In the genomic region with DNA sequence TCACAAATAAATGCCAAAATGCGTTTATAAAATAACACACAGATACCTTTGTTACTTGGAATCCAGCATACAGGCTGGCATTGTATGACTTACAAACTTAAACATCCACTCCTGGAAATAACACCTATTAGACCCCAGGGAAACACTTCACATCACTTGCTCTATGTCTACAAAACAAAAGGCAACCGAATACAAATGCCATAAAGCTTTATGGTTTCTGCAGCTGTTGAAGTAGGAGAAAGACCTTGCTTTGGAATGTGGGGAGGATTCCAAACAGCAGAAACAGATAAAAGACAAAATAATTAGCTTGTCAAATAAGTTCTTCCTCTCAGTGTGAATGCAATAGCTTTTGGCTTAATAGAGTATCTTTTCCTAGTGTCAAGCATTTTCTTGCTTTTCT, we compare ENCODE assay signal across 16 cellular contexts. TPM values are rescaled to one million over a fixed set of nuclear protein-coding genes. Genes with fewer than 3 reads are reported as not detected.
DNase-seq lines count a peak whose midpoint lies in the region; ATAC-seq, FAIRE-seq and TF ChIP-seq lines count a peak whose summit lies in the region.
"Had no signal": no experiment of that assay in that cellular context is flagged by ENCODE, and none has a peak within 500 bp of the region (broad histone marks: within the 10 kb centered on the region; RNA-seq: fewer than 3 reads in every experiment).

No MANE protein-coding gene starts in this region.

- no peak overlapping the region for H4K5ac ChIP-seq in H1 (ENCODE audit: insufficient read length, low read depth, low read length)

- DNase-seq in A673 (ENCODE audit: low spot score): peak; percentile 33
- DNase-seq in H1 (ENCODE audit: low read depth in 1 of 2, low spot score in 2 of 2): no peak
- DNase-seq in epidermal melanocyte (ENCODE audit: insufficient read length, low spot score): no peak
- DNase-seq in left lung: no peak
- DNase-seq: DND-41, NCI-H187, NCI-H226, NCI-H69, RPMI8226 had no signal

- H3K18ac ChIP-seq in H1 (ENCODE audit: extremely low read depth, low read length): no peak overlapping the region

- H3K4me3 ChIP-seq in A673 (ENCODE audit: low read depth, low read length, poor library complexity, severe bottlenecking) (no peak overlapping the region), HUES64 (ENCODE audit: low read length) (no peak overlapping the region), H1 (ENCODE audit: extremely low read depth in 1 of 4, insufficient read depth in 2 of 4, low read depth in 3 of 4, low read length in 4 of 4) (no peak overlapping the region), left lung (no peak overlapping the region)
- H3K4me3 ChIP-seq: GM12878 had no signal

- H3K14ac ChIP-seq in H1 (ENCODE audit: insufficient read length): no peak overlapping the region

- H3K27ac ChIP-seq in A673 (ENCODE audit: low read depth, low read length, poor library complexity, severe bottlenecking) (no peak overlapping the region), HUES64 (ENCODE audit: low read depth, low read length) (peak overlapping the region; percentile 17; the same call in 1 of the 2 replicates), H1 (ENCODE audit: low read depth, low read length) (no peak overlapping the region), left lung (no peak overlapping the region)
- H3K27ac ChIP-seq: C4-2B had no signal

- H2AK5ac ChIP-seq in H1 (ENCODE audit: low read depth, low read length): no peak overlapping the region

- H3K27ac Mint-ChIP-seq in nephron: peak overlapping the region; percentile 73 to 92 (median 89)
- no peak overlapping the region for H3K27ac Mint-ChIP-seq in stimulated activated memory B cell treated with anti-CD40 and anti-IgM and Interleukin-4, amounts not matched to agents 10 μg/mL and 1 μg/mL and 100 μg/mL, for 72 hours

- no peak overlapping the region for H4K8ac ChIP-seq in H1 (ENCODE audit: extremely low read depth, insufficient read depth, low read length)

- no peak overlapping the region for H3K23ac ChIP-seq in H1 (ENCODE audit: insufficient read length)

- POLR2A ChIA-PET in A673 (lab: Charles Lee; ENCODE audit: low non-redundant PET): interaction anchor here (2.6 kb wide), 1 partner anchor 10 kb away, joined by 9 read pairs; a partner anchor contains a TSS
- POLR2A ChIA-PET in H1 (lab: Charles Lee; ENCODE audit: partially characterized antibody): interaction anchor here (1.3 to 6.4 kb wide), 4 partner anchors 10 to 49 kb away, joined by 6 to 179 read pairs (median 12); a partner anchor contains a TSS

- TF ChIP-seq POLR2A in H1 (IDR thresholded peaks at IDR 0.05; ENCODE audit: control extremely low read depth in 1 of 2, low read depth in 2 of 2, low read length in 2 of 2): no peak

- H3K23me2 ChIP-seq in H1 (ENCODE audit: low read depth, low read length): no peaks in the 10 kb centered on the region

- H3K36me3 ChIP-seq in A673 (ENCODE audit: insufficient read depth, low read length, poor library complexity, severe bottlenecking) (no peaks in the 10 kb centered on the region), HUES64 (ENCODE audit: insufficient read depth, low read length) (no peaks in the 10 kb centered on the region), H1 (ENCODE audit: control insufficient read depth in 2 of 4, insufficient read depth in 4 of 4, low read length in 3 of 4) (no peaks in the 10 kb centered on the region), left lung (no peaks in the 10 kb centered on the region)

- H3K4me1 ChIP-seq in A673 (ENCODE audit: insufficient read depth, low read length, poor library complexity, severe bottlenecking): peaks cover 7% of the 10 kb centered on the region
- peaks cover 16% of the 10 kb centered on the region for H3K4me1 ChIP-seq in HUES64 (ENCODE audit: insufficient read depth, low read length)
- H3K4me1 ChIP-seq in H1 (replicated peaks in 1 of 4; ENCODE audit: control insufficient read depth in 3 of 4, insufficient read depth in 4 of 4, low read length in 3 of 4): peaks cover 0 to 5% (median 2%) of the 10 kb centered on the region in 4 experiments; a peak in 1 of 7 replicates
- H3K4me1 ChIP-seq in left lung: peaks cover 0 to 23% of the 10 kb centered on the region in 2 donors

- H3K4me1 Mint-ChIP-seq in nephron: peaks cover 9% of the 10 kb centered on the region
- H3K4me1 Mint-ChIP-seq in stimulated activated memory B cell treated with anti-CD40 and anti-IgM and Interleukin-4, amounts not matched to agents 10 μg/mL and 1 μg/mL and 100 μg/mL, for 72 hours: peaks cover 17% of the 10 kb centered on the region

- no peaks in the 10 kb centered on the region for H4K20me1 ChIP-seq in H1 (replicated peaks in 1 of 2; ENCODE audit: control insufficient read depth in 1 of 2, insufficient read depth in 2 of 2, low read length in 2 of 2)

- TF ChIP-seq CTCF in A673 (conservative IDR thresholded peaks at IDR 0.05; ENCODE audit: low read depth, low read length): no peak
- no peak for TF ChIP-seq CTCF in H1 (IDR thresholded peaks at IDR 0.05; ENCODE audit: control extremely low read depth in 1 of 3, insufficient read depth in 1 of 3, low read depth in 1 of 3, low read length in 3 of 3)
- TF ChIP-seq CTCF in nephron (IDR thresholded peaks at IDR 0.05; ENCODE audit: unreplicated experiment in 3 of 3): no peak
- TF ChIP-seq CTCF in left lung (IDR thresholded peaks at IDR 0.05): no peak

- no peak overlapping the region for H2AFZ ChIP-seq in H1 (ENCODE audit: low read length)

- no peak overlapping the region for H3K56ac ChIP-seq in H1 (replicated peaks; ENCODE audit: insufficient read length, low read depth, low read length)

- H2BK12ac ChIP-seq in H1 (ENCODE audit: low read depth, low read length): no peak overlapping the region

- no peak overlapping the region for H2BK120ac ChIP-seq in H1 (replicated peaks; ENCODE audit: low read depth, low read length)

- no TSS peak for BruUV-seq in A673 (replicated peaks; lab: Mats Ljungman, UMichigan)

- no peak for TF ChIP-seq EP300 in H1 (IDR thresholded peaks at IDR 0.05; ENCODE audit: borderline replicate concordance in 1 of 2, low read depth in 2 of 2, low read length in 2 of 2)

- intact Hi-C loops in A673 (cut with micrococcal nuclease; ENCODE audit: unreplicated experiment): no loop called here
- intact Hi-C loops in left lung (cut with DNase I): no loop called here

- no peak overlapping the region; the same call in 1 of the 2 replicates for H2BK15ac ChIP-seq in H1 (ENCODE audit: low read length)

- H3K9ac ChIP-seq in HUES64 (ENCODE audit: low read depth, low read length) (no peak overlapping the region), H1 (replicated peaks in 1 of 4; ENCODE audit: extremely low read depth in 1 of 4, low read depth in 3 of 4, low read length in 3 of 4) (no peak overlapping the region)

- 83% methylated on average over 1 of the region's 2 CpGs for WGBS in HUES64
- WGBS in H1 (ENCODE audit: extremely low coverage in 1 of 2, insufficient coverage in 1 of 2, insufficient read length in 1 of 2, insufficient replicate concordance in 2 of 2, low coverage in 1 of 2, low lambda C conversion rate in 2 of 2, missing lambda C conversion rate in 1 of 2), 2 experiments: 74% methylated on average over 2 of the region's 2 CpGs; no CpG with 5 or more reads in 1 of the 2 experiments

- TF ChIP-seq RAD21 in H1 (IDR thresholded peaks at IDR 0.05 in 1 of 2, conservative IDR thresholded peaks at IDR 0.05 in 1 of 2; ENCODE audit: low read depth in 2 of 2, low read length in 2 of 2): no peak

- no peak for ATAC-seq in stimulated activated memory B cell treated with anti-CD40 and anti-IgM and Interleukin-4, amounts not matched to agents 10 μg/mL and 1 μg/mL and 100 μg/mL, for 72 hours
- no peak for ATAC-seq in left lung
- ATAC-seq: GM12878 had no signal

- H3K36me3 Mint-ChIP-seq in nephron (ENCODE audit: low read depth): no peaks in the 10 kb centered on the region
- no peaks in the 10 kb centered on the region for H3K36me3 Mint-ChIP-seq in stimulated activated memory B cell treated with anti-CD40 and anti-IgM and Interleukin-4, amounts not matched to agents 10 μg/mL and 1 μg/mL and 100 μg/mL, for 72 hours

- H4K91ac ChIP-seq in H1 (replicated peaks; ENCODE audit: insufficient read length, low read length): no peak overlapping the region

- H3K27me3 ChIP-seq in A673 (replicated peaks; ENCODE audit: insufficient read depth, low read depth, low read length, poor library complexity) (no peaks in the 10 kb centered on the region), HUES64 (ENCODE audit: insufficient read depth, low read length) (no peaks in the 10 kb centered on the region), H1 (replicated peaks in 1 of 4; ENCODE audit: control insufficient read depth in 3 of 4, extremely low read depth in 1 of 4, insufficient read depth in 3 of 4, low read length in 3 of 4) (no peaks in the 10 kb centered on the region), left lung (no peaks in the 10 kb centered on the region)

- no peaks in the 10 kb centered on the region for H3K79me2 ChIP-seq in H1 (ENCODE audit: control insufficient read depth in 1 of 2, insufficient read depth in 2 of 2, low read length in 2 of 2)

- no peak overlapping the region for H3K4ac ChIP-seq in H1 (replicated peaks; ENCODE audit: insufficient read length, low read depth, low read length)

- H3K4me3 Mint-ChIP-seq in nephron: no peak overlapping the region
- no peak overlapping the region for H3K4me3 Mint-ChIP-seq in stimulated activated memory B cell treated with anti-CD40 and anti-IgM and Interleukin-4, amounts not matched to agents 10 μg/mL and 1 μg/mL and 100 μg/mL, for 72 hours

- peak; percentile 48 for FAIRE-seq in H1 (lab: Jason Lieb, UNC)
- FAIRE-seq: G401.6, GM12878, H54 had no signal

- H3K9me3 ChIP-seq in A673 (ENCODE audit: low read depth, low read length, poor library complexity, severe bottlenecking) (no peaks in the 10 kb centered on the region), HUES64 (ENCODE audit: insufficient read depth, low read depth, low read length) (no peaks in the 10 kb centered on the region), H1 (ENCODE audit: insufficient read depth in 2 of 2, low read depth in 1 of 2, low read length in 1 of 2) (no peaks in the 10 kb centered on the region; a peak in 1 of 4 replicates), left lung (no peaks in the 10 kb centered on the region)

- H3K79me1 ChIP-seq in H1 (ENCODE audit: low read depth, low read length): no peaks in the 10 kb centered on the region

- CTCF ChIA-PET in A673 (lab: Charles Lee) (no interaction called here), H1 (lab: Charles Lee; ENCODE audit: partially characterized antibody) (interaction anchor here (2.3 kb wide), 1 partner anchor 14 kb away, joined by 7 read pairs; no protein-coding TSS in a partner anchor)

- 0 out of 4 replicates have a peak overlapping the region, but pooled peaks of 1 of the 2 experiments have one; percentile 18 for H3K4me2 ChIP-seq in H1 (ENCODE audit: insufficient read depth in 1 of 2, low read depth in 2 of 2, low read length in 2 of 2)

- H3K9me3 Mint-ChIP-seq in nephron: no peaks in the 10 kb centered on the region
- no peaks in the 10 kb centered on the region for H3K9me3 Mint-ChIP-seq in stimulated activated memory B cell treated with anti-CD40 and anti-IgM and Interleukin-4, amounts not matched to agents 10 μg/mL and 1 μg/mL and 100 μg/mL, for 72 hours

- no peak overlapping the region for H2BK20ac ChIP-seq in H1 (ENCODE audit: low read length)

- no peak overlapping the region for H2BK5ac ChIP-seq in H1 (ENCODE audit: low read depth, low read length)

- no peaks in the 10 kb centered on the region for H3K27me3 Mint-ChIP-seq in nephron (ENCODE audit: low read depth)
- no peaks in the 10 kb centered on the region for H3K27me3 Mint-ChIP-seq in stimulated activated memory B cell treated with anti-CD40 and anti-IgM and Interleukin-4, amounts not matched to agents 10 μg/mL and 1 μg/mL and 100 μg/mL, for 72 hours

RNA-seq across cellular contexts. Expression of a gene that starts 9.8 kb away (rescaled TPM):
- 73.3 and 87.6 TPM in 2 replicates for total RNA-seq in A673 (2021)
- 134 TPM for polyA plus RNA-seq in HUES64 (2013, experiment 1 of 2)
- 118 TPM for polyA plus RNA-seq in HUES64 (2013, experiment 2 of 2)
- 174 and 177 TPM in 2 replicates for total RNA-seq in H1 (2021; fragmentation: NEBNext Ultra II Directional; extraction: Animal tissue kit (Norgen Biotek cat#: 25700))
- 33.6 and 60.9 TPM in 2 replicates for polyA plus RNA-seq in H1 (2011; rRNA removed)
- polyA plus RNA-seq in H1 (2011; cell fraction: cytosol; rRNA removed): 74.7 TPM
- 19.9 TPM for polyA plus RNA-seq in H1 (2011; cell fraction: nucleus; rRNA removed)
- polyA plus RNA-seq in H1 (2012, experiment 1 of 2): 58.5 to 157 TPM (median 83.8 TPM) in 4 replicates
- polyA plus RNA-seq in H1 (2012, experiment 2 of 2): 12.1 TPM
- 234 TPM for polyA plus RNA-seq in H1 (2013, experiment 1 of 2)
- polyA plus RNA-seq in H1 (2013, experiment 2 of 2): 221 TPM
- polyA minus RNA-seq in H1 (2011; rRNA and poly(A)+ RNA removed): 121 and 137 TPM in 2 replicates
- polyA minus RNA-seq in H1 (2011; cell fraction: cytosol; rRNA and poly(A)+ RNA removed): 96.7 TPM
- polyA minus RNA-seq in H1 (2011; cell fraction: nucleus; rRNA and poly(A)+ RNA removed): 120 TPM
- total RNA-seq in left lung: 10 to 100 TPM; 45.4 to 99.9 TPM

RNA-seq across cellular contexts. Expression of a gene that starts 49.5 kb away (rescaled TPM):
- total RNA-seq in A673 (2021) (23.7 and 27.4 TPM in 2 replicates), left lung (10 to 100 TPM; 18.4 to 21.3 TPM)
- polyA plus RNA-seq in HUES64 (2013, experiment 1 of 2): 4.3 TPM
- 7.1 TPM for polyA plus RNA-seq in HUES64 (2013, experiment 2 of 2)
- total RNA-seq in H1 (2021; fragmentation: NEBNext Ultra II Directional; extraction: Animal tissue kit (Norgen Biotek cat#: 25700)): 9.7 and 12.6 TPM in 2 replicates
- 3.4 and 4.9 TPM in 2 replicates for polyA plus RNA-seq in H1 (2011; rRNA removed)
- 5.7 TPM for polyA plus RNA-seq in H1 (2011; cell fraction: cytosol; rRNA removed)
- polyA plus RNA-seq in H1 (2011; cell fraction: nucleus; rRNA removed): 5.8 TPM
- 4.5 to 8.5 TPM (median 4.9 TPM) in 4 replicates for polyA plus RNA-seq in H1 (2012, experiment 1 of 2)
- polyA plus RNA-seq in H1 (2012, experiment 2 of 2): 1.9 TPM
- polyA plus RNA-seq in H1 (2013, experiment 1 of 2): 4.8 TPM
- polyA plus RNA-seq in H1 (2013, experiment 2 of 2): 3.9 TPM
- 7.5 and 8.4 TPM in 2 replicates for polyA minus RNA-seq in H1 (2011; rRNA and poly(A)+ RNA removed)
- 5.1 TPM for polyA minus RNA-seq in H1 (2011; cell fraction: cytosol; rRNA and poly(A)+ RNA removed)
- 18.4 TPM for polyA minus RNA-seq in H1 (2011; cell fraction: nucleus; rRNA and poly(A)+ RNA removed)
